8 cellular contexts compared by ENCODE assay signal in genomic region chr19:48714759-48715261, GRCh38. TPM values are rescaled to one million over a fixed set of nuclear protein-coding genes. Genes with fewer than 3 reads are reported as not detected.
DNase-seq lines count a peak whose midpoint lies in the region; ATAC-seq and TF ChIP-seq lines count a peak whose summit lies in the region.

No MANE protein-coding gene starts in this region.

- peak overlapping the region; percentile 83 for H3K4me3 Mint-ChIP-seq in activated T-cell treated with anti-CD3 and anti-CD28 coated beads, Interleukin-2, amount 50 U/mL, for 24 hours

- no peaks in the 10 kb centered on the region for H3K27me3 ChIP-seq in body of pancreas
- no peaks in the 10 kb centered on the region for H3K27me3 ChIP-seq in lower lobe of right lung (ENCODE audit: low read depth)
- no peaks in the 10 kb centered on the region for H3K27me3 ChIP-seq in tibial nerve

- H3K9me3 Mint-ChIP-seq in activated T-cell treated with anti-CD3 and anti-CD28 coated beads, Interleukin-2, amount 50 U/mL, for 24 hours, result no peaks in the 10 kb centered on the region

- ATAC-seq in body of pancreas (no peak), lower lobe of right lung (no peak), HG02852 (IDR thresholded peaks at IDR 0.05; ENCODE audit: unreplicated experiment) (no peak)

- peaks cover 18% of the 10 kb centered on the region for H3K4me1 Mint-ChIP-seq in activated T-cell treated with anti-CD3 and anti-CD28 coated beads, Interleukin-2, amount 50 U/mL, for 24 hours (ENCODE audit: low read depth)

- H3K36me3 Mint-ChIP-seq in activated T-cell treated with anti-CD3 and anti-CD28 coated beads, Interleukin-2, amount 50 U/mL, for 24 hours (ENCODE audit: low read depth), result peaks cover 6% of the 10 kb centered on the region

- intact Hi-C loops in body of pancreas (cut with DNase I) (no loop called here), lower lobe of right lung (cut with DNase I) (no loop called here)

- WGBS in body of pancreas, 2 donors, result 26 to 35% methylated on average over 11 to 13 of the region's 13 CpGs
- 28 to 31% methylated on average over 13 of the region's 13 CpGs for WGBS in tibial nerve, 2 donors

- DNase-seq in activated T-cell treated with anti-CD3 and anti-CD28 coated beads, Interleukin-2, amount 50 U/mL, for 24 hours, result no peak
- DNase-seq in activated T-cell treated with anti-CD3 and anti-CD28 coated beads for 4 hours (no peak), body of pancreas (no peak), lower lobe of right lung (no peak), tibial nerve (ENCODE audit: low spot score in 2 of 2) (no peak), SKM-1 (lab: John Stamatoyannopoulos, UW; ENCODE audit: unreplicated experiment) (no peak)
- no peak for DNase-seq in stimulated activated CD4-positive, alpha-beta T cell treated with anti-CD3 and anti-CD28 coated beads, Interleukin-12 subunit alpha, Interleukin-12 subunit beta, amount 100 ng/mL, for 4 hours

- no peak for TF ChIP-seq EP300 in tibial nerve (IDR thresholded peaks at IDR 0.05)

- H3K9me3 ChIP-seq in body of pancreas (no peaks in the 10 kb centered on the region), lower lobe of right lung (no peaks in the 10 kb centered on the region), tibial nerve (peaks cover 0 to 10% (median 0%) of the 10 kb centered on the region in 4 donors)

- no peaks in the 10 kb centered on the region for H3K27me3 Mint-ChIP-seq in activated T-cell treated with anti-CD3 and anti-CD28 coated beads, Interleukin-2, amount 50 U/mL, for 24 hours

- peak overlapping the region; percentile 91 for H3K27ac Mint-ChIP-seq in activated T-cell treated with anti-CD3 and anti-CD28 coated beads, Interleukin-2, amount 50 U/mL, for 24 hours

- TF ChIP-seq POLR2A in body of pancreas (IDR thresholded peaks at IDR 0.05), result peak in 1 of 3 donors; percentile 13
- no peak for TF ChIP-seq POLR2A in tibial nerve (IDR thresholded peaks at IDR 0.05)

- H3K27ac ChIP-seq in body of pancreas (peak overlapping the region; percentile 11 to 86 (median 78)), lower lobe of right lung (peak overlapping the region; percentile 82), tibial nerve (peak overlapping the region; percentile 64 to 94 (median 86))

- peak overlapping the region in 1 of 2 donors; percentile 8 for H3K4me3 ChIP-seq in body of pancreas
- peak overlapping the region; percentile 81 for H3K4me3 ChIP-seq in lower lobe of right lung
- H3K4me3 ChIP-seq in tibial nerve, result peak overlapping the region; percentile 22 to 62 (median 49)

- H3K36me3 ChIP-seq in body of pancreas (replicated peaks in 1 of 2; ENCODE audit: insufficient read depth in 1 of 2, low read depth in 2 of 2) (no peaks in the 10 kb centered on the region), lower lobe of right lung (no peaks in the 10 kb centered on the region), tibial nerve (peaks cover 0 to 11% (median 0%) of the 10 kb centered on the region in 3 donors)

- H3K4me1 ChIP-seq in body of pancreas (peaks cover 36% of the 10 kb centered on the region), lower lobe of right lung (peaks cover 43% of the 10 kb centered on the region), tibial nerve (peaks cover 0 to 66% (median 43%) of the 10 kb centered on the region in 4 donors)

- no peak for TF ChIP-seq CTCF in body of pancreas (IDR thresholded peaks at IDR 0.05)
- TF ChIP-seq CTCF in lower lobe of right lung (IDR thresholded peaks at IDR 0.05), result no peak
- TF ChIP-seq CTCF in tibial nerve (IDR thresholded peaks at IDR 0.05), result no peak

RNA-seq across cellular contexts. Expression of gene MAMSTR, which starts 4.7 kb away (rescaled TPM):
- total RNA-seq in body of pancreas (1 to 10 TPM in 1 of 2 donors, under 1 TPM in 1; 0.26 to 7.3 TPM), lower lobe of right lung (1.5 TPM), tibial nerve (1 to 10 TPM; 2.7 to 7.2 (median 5.9) TPM)

RNA-seq across cellular contexts. Expression of gene FUT2, which starts 19.0 kb away (rescaled TPM):
- total RNA-seq in body of pancreas (1 to 10 TPM; 2.0 to 3.4 TPM), lower lobe of right lung (1.2 TPM), tibial nerve (under 1 TPM in 1 of 4 donors, not detected in 3; 0.44 TPM)

RNA-seq across cellular contexts. Expression of gene RASIP1, which starts 25.6 kb away (rescaled TPM):
- total RNA-seq in body of pancreas (10 to 100 TPM; 14.5 to 60.0 TPM), lower lobe of right lung (33.4 TPM), tibial nerve (10 to 100 TPM; 12.3 to 23.3 (median 19.8) TPM)

RNA-seq across cellular contexts. Expression of gene IZUMO1, which starts 31.9 kb away (rescaled TPM):
- total RNA-seq in body of pancreas, result 10 to 100 TPM in 1 of 2 donors, 1 to 10 TPM in 1; 1.6 to 14.5 TPM
- total RNA-seq in lower lobe of right lung, result 2.9 TPM
- total RNA-seq in tibial nerve, result under 1 TPM in 2 of 4 donors, not detected in 2; 0.21 to 0.30 TPM

RNA-seq across cellular contexts. Expression of gene FUT1, which starts 37.6 kb away (rescaled TPM):
- total RNA-seq in body of pancreas, result 10 to 100 TPM; 14.8 to 79.1 TPM
- 13.2 TPM for total RNA-seq in lower lobe of right lung
- 1 to 10 TPM in 3 of 4 donors, under 1 TPM in 1; 0.98 to 4.2 (median 2.4) TPM for total RNA-seq in tibial nerve
